Comparison of ENCODE assay signal across 20 cellular contexts in genomic region chrX:140440891-140441290, GRCh38.
A peak's percentile ranks its signal among the peaks of the same experiment; 100 is the strongest.
DNase-seq lines count a peak whose midpoint lies in the region; ATAC-seq lines count a peak whose summit lies in the region.
"Had no signal": no experiment of that assay in that cellular context is flagged by ENCODE, and none has a peak within 500 bp of the region (broad histone marks: within the 10 kb centered on the region; RNA-seq: fewer than 3 reads in every experiment).

No MANE protein-coding gene starts in this region.

- in situ Hi-C loops in SK-MEL-5 (cut with HindIII; ENCODE audit: low pct_unique_long_range_greater_than_20kb, low sequenced_read_pairs): no loop called here

- no peak for ATAC-seq in GM19023 (IDR thresholded peaks at IDR 0.05; ENCODE audit: unreplicated experiment)
- ATAC-seq in GM18520 (IDR thresholded peaks at IDR 0.05; ENCODE audit: unreplicated experiment): no peak
- no peak for ATAC-seq in HG02981 (IDR thresholded peaks at IDR 0.05; ENCODE audit: unreplicated experiment)
- ATAC-seq: effector memory CD8-positive, alpha-beta T cell; heart right ventricle; naive thymus-derived CD4-positive, alpha-beta T cell had no signal

- DNase-seq in ELF-1 (ENCODE audit: low read depth, low spot score) (peak; percentile 66), SK-MEL-5 (ENCODE audit: low read depth, low spot score) (peak; percentile 2), iPS-NIHi7 (ENCODE audit: extremely low spot score) (peak; percentile 35), pons (ENCODE audit: low spot score) (peak; percentile 2)
- no peak for DNase-seq in stimulated activated naive CD4-positive, alpha-beta T cell treated with Interleukin-2 at 50 U/mL for 16 hours (lab: John Stamatoyannopoulos, UW)
- DNase-seq: ACHN; activated CD4-positive, alpha-beta T cell treated with anti-CD3 and anti-CD28 coated beads, Interleukin-2, amount 50 U/mL, for 48 hours; activated naive CD4-positive, alpha-beta T cell treated with anti-CD3 and anti-CD28 coated beads for 36 hours; effector memory CD8-positive, alpha-beta T cell; heart right ventricle; mammary epithelial cell; naive thymus-derived CD4-positive, alpha-beta T cell; NCI-H1105 treated with DMSO at 0.1 percent for 48 hours; NCI-H524; SHP77; stimulated activated CD8-positive, alpha-beta memory T cell treated with anti-CD3 and anti-CD28 coated beads, Interleukin-4, amount 100 ng/mL, for 48 hours; substantia nigra had no signal
